10 cellular contexts compared by ENCODE assay signal in genomic region chr1:24318238-24318987, GRCh38. TPM values are rescaled to one million over a fixed set of nuclear protein-coding genes. Genes with fewer than 3 reads are reported as not detected.
DNase-seq lines count a peak whose midpoint lies in the region; ATAC-seq and TF ChIP-seq lines count a peak whose summit lies in the region.
"Had no signal": no experiment of that assay in that cellular context is flagged by ENCODE, and none has a peak within 500 bp of the region (broad histone marks: within the 10 kb centered on the region; RNA-seq: fewer than 3 reads in every experiment).

No MANE protein-coding gene starts in this region.

- no peak for TF ChIP-seq CTCF in HEK293 (tag by site-specific recombination; IDR thresholded peaks at IDR 0.05)
- no peak for TF ChIP-seq CTCF in fibroblast of villous mesenchyme (IDR thresholded peaks at IDR 0.05; ENCODE audit: insufficient read depth, low read depth, low read length)

- peaks cover 21% of the 10 kb centered on the region for H3K4me1 ChIP-seq in HEK293 (ENCODE audit: control insufficient read depth, insufficient read depth, low read length)

- DNase-seq in fibroblast of villous mesenchyme (ENCODE audit: low read depth) (peak; percentile 33), sciatic nerve (ENCODE audit: low spot score) (no peak), mesenteric fat pad (ENCODE audit: low spot score) (no peak), DMS53 (lab: John Stamatoyannopoulos, UW) (no peak)
- DNase-seq in activated CD8-positive, alpha-beta memory T cell treated with anti-CD3 and anti-CD28 coated beads, Interleukin-2, amount 50 U/mL, for 4 hours, result no peak
- DNase-seq: stimulated activated CD4-positive, alpha-beta T cell treated with anti-CD3 and anti-CD28 coated beads, Interleukin-1b, Interleukin-23, amount 100 ng/mL, for 48 hours; stimulated activated naive CD8-positive, alpha-beta T cell treated with anti-CD3 and anti-CD28 coated beads, Interleukin-15, Interleukin-2, amounts not matched to agents 100 U/mL and 50 U/mL, for 24 hours had no signal

- H3K27ac ChIP-seq in HEK293 (ENCODE audit: extremely low read depth, low read depth, low read length), result no peak overlapping the region

- no peaks in the 10 kb centered on the region for H3K36me3 ChIP-seq in HEK293 (ENCODE audit: control insufficient read depth in 2 of 2, insufficient read depth in 1 of 2, low read length in 2 of 2)
- H3K36me3 ChIP-seq: HAP-1 had no signal

- ATAC-seq in SK-N-SH treated with all-trans-retinoic acid at 6 μM for 48 hours, result peak; percentile 47; the same call in 2 of the 3 replicates
- peak; percentile 40 for ATAC-seq in sciatic nerve
- ATAC-seq: stimulated activated naive CD8-positive, alpha-beta T cell treated with anti-CD3 and anti-CD28 coated beads, Interleukin-15, Interleukin-2, amounts not matched to agents 100 U/mL and 50 U/mL, for 24 hours had no signal

- no peaks in the 10 kb centered on the region for H3K9me3 ChIP-seq in HEK293 (ENCODE audit: control insufficient read depth, insufficient read depth, low read depth, low read length)
- H3K9me3 ChIP-seq: HAP-1 had no signal

- POLR2A ChIA-PET in HEK293 (lab: Yijun Ruan, JAX), result interaction anchor here (0.9 kb wide), 1 partner anchor 25 kb away, joined by 8 read pairs; no protein-coding TSS in a partner anchor

- no peak overlapping the region for H3K4me3 ChIP-seq in HEK293 (ENCODE audit: low read depth, low read length)
- no peak overlapping the region for H3K4me3 ChIP-seq in fibroblast of villous mesenchyme (ENCODE audit: low read depth, low read length)
- H3K4me3 ChIP-seq: HAP-1 had no signal

- intact Hi-C loops in sciatic nerve (cut with DNase I), result no loop called here

- CTCF ChIA-PET in HEK293 (lab: Yijun Ruan, JAX), result interaction anchor here (0.6 to 7.5 kb wide), 5 partner anchors 40 to 119 kb away, joined by 3 to 54 read pairs (median 5); no protein-coding TSS in a partner anchor

TF ChIP-seq in HEK293, 187 proteins besides CTCF, POLR2A, EP300 and RAD21 (continues in another document):
- TF ChIP-seq ZNF146 (tag by site-specific recombination; IDR thresholded peaks at IDR 0.05) (no peak), ZNF341 (tag by site-specific recombination; IDR thresholded peaks at IDR 0.05; ENCODE audit: low read depth) (0 out of 2 replicates have a peak, but pooled peaks have one; percentile 11), ZNF350 (tag by site-specific recombination; IDR thresholded peaks at IDR 0.05) (no peak), PRDM6 (tag by site-specific recombination; IDR thresholded peaks at IDR 0.05) (peak; percentile 48; the same call in 1 of the 2 replicates), ZNF114 (tag by site-specific recombination; IDR thresholded peaks at IDR 0.05) (no peak), ZNF544 (tag by site-specific recombination; IDR thresholded peaks at IDR 0.05) (no peak), FEZF1 (tag by site-specific recombination; IDR thresholded peaks at IDR 0.05) (peak; percentile 34; the same call in 1 of the 2 replicates), SALL2 (tag by site-specific recombination; IDR thresholded peaks at IDR 0.05; ENCODE audit: borderline replicate concordance) (no peak), SETDB1 (IDR thresholded peaks at IDR 0.05; ENCODE audit: insufficient read length, low read length) (no peak)
- TF ChIP-seq, protein P1, sequence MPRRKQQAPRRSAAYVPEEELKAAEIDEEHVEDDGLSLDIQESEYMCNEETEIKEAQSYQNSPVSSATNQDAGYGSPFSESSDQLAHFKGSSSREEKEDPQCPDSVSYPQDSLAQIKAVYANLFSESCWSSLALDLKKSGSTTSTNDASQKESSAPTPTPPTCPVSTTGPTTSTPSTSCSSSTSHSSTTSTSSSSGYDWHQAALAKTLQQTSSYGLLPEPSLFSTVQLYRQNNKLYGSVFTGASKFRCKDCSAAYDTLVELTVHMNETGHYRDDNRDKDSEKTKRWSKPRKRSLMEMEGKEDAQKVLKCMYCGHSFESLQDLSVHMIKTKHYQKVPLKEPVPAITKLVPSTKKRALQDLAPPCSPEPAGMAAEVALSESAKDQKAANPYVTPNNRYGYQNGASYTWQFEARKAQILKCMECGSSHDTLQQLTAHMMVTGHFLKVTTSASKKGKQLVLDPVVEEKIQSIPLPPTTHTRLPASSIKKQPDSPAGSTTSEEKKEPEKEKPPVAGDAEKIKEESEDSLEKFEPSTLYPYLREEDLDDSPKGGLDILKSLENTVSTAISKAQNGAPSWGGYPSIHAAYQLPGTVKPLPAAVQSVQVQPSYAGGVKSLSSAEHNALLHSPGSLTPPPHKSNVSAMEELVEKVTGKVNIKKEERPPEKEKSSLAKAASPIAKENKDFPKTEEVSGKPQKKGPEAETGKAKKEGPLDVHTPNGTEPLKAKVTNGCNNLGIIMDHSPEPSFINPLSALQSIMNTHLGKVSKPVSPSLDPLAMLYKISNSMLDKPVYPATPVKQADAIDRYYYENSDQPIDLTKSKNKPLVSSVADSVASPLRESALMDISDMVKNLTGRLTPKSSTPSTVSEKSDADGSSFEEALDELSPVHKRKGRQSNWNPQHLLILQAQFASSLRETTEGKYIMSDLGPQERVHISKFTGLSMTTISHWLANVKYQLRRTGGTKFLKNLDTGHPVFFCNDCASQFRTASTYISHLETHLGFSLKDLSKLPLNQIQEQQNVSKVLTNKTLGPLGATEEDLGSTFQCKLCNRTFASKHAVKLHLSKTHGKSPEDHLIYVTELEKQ (tag by site-specific recombination; IDR thresholded peaks at IDR 0.05; ENCODE audit: borderline replicate concordance), result no peak

TF ChIP-seq in SK-N-SH treated with all-trans-retinoic acid at 6 μM for 48 hours, 23 proteins besides CTCF, POLR2A, EP300 and RAD21:
- TF ChIP-seq ZNF70 (CRISPR knock-in tag; IDR thresholded peaks at IDR 0.05), result no peak

RNA-seq across cellular contexts. Expression of gene GRHL3, which starts 0.7 kb away (rescaled TPM):
- not detected in 2 replicates for total RNA-seq in fibroblast of villous mesenchyme
- total RNA-seq in sciatic nerve, result not detected
- total RNA-seq in mesenteric fat pad, result not detected
